8 cellular contexts compared by ENCODE assay signal in genomic region chr2:58046585-58047372, GRCh38. TPM values are rescaled to one million over a fixed set of nuclear protein-coding genes. Genes with fewer than 3 reads are reported as not detected.
DNase-seq lines count a peak whose midpoint lies in the region; ATAC-seq and TF ChIP-seq lines count a peak whose summit lies in the region.

VRK2 (plus strand) TSS chr2:58046806; CDS start chr2:58048832, 2,026 bp downstream.

- CTCF ChIA-PET in BJ (lab: Yijun Ruan, JAX): interaction anchor here (0.7 to 1.1 kb wide), 2 partner anchors 15 to 143 kb away, joined by 3 read pairs; no protein-coding TSS in a partner anchor
- CTCF ChIA-PET in activated CD8-positive, alpha-beta T cell treated with anti-CD3 and anti-CD28 coated beads, Interleukin-2, amount 10 ng/mL, durations not matched to agents 7 days and 5 days (lab: Charles Lee): interaction anchor here (1.5 kb wide), 1 partner anchor 13 kb away, joined by 3 read pairs; no protein-coding TSS in a partner anchor

- H3K36me3 Mint-ChIP-seq in activated CD8-positive, alpha-beta T cell treated with anti-CD3 and anti-CD28 coated beads, Interleukin-2, amount 10 ng/mL, durations not matched to agents 7 days and 5 days (ENCODE audit: low read depth): peaks cover 28% of the 10 kb centered on the region

- peak within 1 kb of the TSS; percentile 96 for H3K27ac Mint-ChIP-seq in activated CD8-positive, alpha-beta T cell treated with anti-CD3 and anti-CD28 coated beads, Interleukin-2, amount 10 ng/mL, durations not matched to agents 7 days and 5 days

- POLR2A ChIA-PET in BJ (lab: Charles Lee): interaction anchor here (0.6 kb wide), 2 partner anchors 73 to 872 kb away, joined by 3 read pairs; no protein-coding TSS in a partner anchor
- POLR2A ChIA-PET in activated CD8-positive, alpha-beta T cell treated with anti-CD3 and anti-CD28 coated beads, Interleukin-2, amount 10 ng/mL, durations not matched to agents 7 days and 5 days (lab: Charles Lee): interaction anchor here (0.7 to 2.2 kb wide), 8 partner anchors 8 to 138 kb away, joined by 3 to 11 read pairs (median 6); no protein-coding TSS in a partner anchor

- no peaks in the 10 kb centered on the region for H3K36me3 ChIP-seq in BJ (ENCODE audit: control insufficient read depth, insufficient read depth, low read length)

- H3K27me3 Mint-ChIP-seq in activated CD8-positive, alpha-beta T cell treated with anti-CD3 and anti-CD28 coated beads, Interleukin-2, amount 10 ng/mL, durations not matched to agents 7 days and 5 days (ENCODE audit: low read depth): no peaks in the 10 kb centered on the region

- H3K9me3 Mint-ChIP-seq in activated CD8-positive, alpha-beta T cell treated with anti-CD3 and anti-CD28 coated beads, Interleukin-2, amount 10 ng/mL, durations not matched to agents 7 days and 5 days (ENCODE audit: insufficient read depth): no peaks in the 10 kb centered on the region

- peak within 1 kb of the TSS; percentile 86 for H3K4me3 Mint-ChIP-seq in activated CD8-positive, alpha-beta T cell treated with anti-CD3 and anti-CD28 coated beads, Interleukin-2, amount 10 ng/mL, durations not matched to agents 7 days and 5 days

- H3K27me3 ChIP-seq in BJ (ENCODE audit: control insufficient read depth, insufficient read depth, low read length): no peaks in the 10 kb centered on the region

- TF ChIP-seq CTCF in BJ (IDR thresholded peaks at IDR 0.05; ENCODE audit: insufficient read depth, low read depth, low read length): no peak

- H3K4me3 ChIP-seq in BJ (ENCODE audit: low read depth, low read length): peak within 1 kb of the TSS; percentile 86

- TF ChIP-seq POLR2A in GM19193 (IDR thresholded peaks at IDR 0.05; ENCODE audit: extremely low read depth, insufficient read depth, insufficient read length): peak; percentile 95

- peaks cover 36% of the 10 kb centered on the region for H3K4me1 Mint-ChIP-seq in activated CD8-positive, alpha-beta T cell treated with anti-CD3 and anti-CD28 coated beads, Interleukin-2, amount 10 ng/mL, durations not matched to agents 7 days and 5 days (ENCODE audit: low read depth)

- DNase-seq in BJ (ENCODE audit: low read depth): peak; percentile 56
- DNase-seq in NCI-H748 (lab: John Stamatoyannopoulos, UW; ENCODE audit: unreplicated experiment): peak; percentile 93
- peak; percentile 91 for DNase-seq in activated CD8-positive, alpha-beta T cell treated with anti-CD3 and anti-CD28 coated beads, Interleukin-2, amount 10 ng/mL, durations not matched to agents 7 days and 5 days
- DNase-seq in effector CD8-positive, alpha-beta T cell (lab: John Stamatoyannopoulos, UW): peak; percentile 61
- DNase-seq in lung microvascular endothelial cell (ENCODE audit: low read depth in 2 of 2): peak; percentile 94
- DNase-seq in stimulated activated CD8-positive, alpha-beta memory T cell treated with anti-CD3 and anti-CD28 coated beads, Interleukin-12 subunit alpha, Interleukin-12 subunit beta, amount 100 ng/mL, for 24 hours (ENCODE audit: extremely low read depth): peak; percentile 68

- peak; percentile 86 for ATAC-seq in HG03457 (IDR thresholded peaks at IDR 0.05; ENCODE audit: unreplicated experiment)
- peak; percentile 96 for ATAC-seq in activated CD8-positive, alpha-beta T cell treated with anti-CD3 and anti-CD28 coated beads, Interleukin-2, amount 10 ng/mL, durations not matched to agents 7 days and 5 days

RNA-seq across cellular contexts. Expression of gene VRK2, which starts in this region (rescaled TPM):
- polyA plus RNA-seq in BJ (2011; rRNA removed): 11.9 and 17.9 TPM in 2 replicates
- polyA minus RNA-seq in BJ (2011; rRNA and poly(A)+ RNA removed): 6.1 TPM in 2 replicates
- total RNA-seq in activated CD8-positive, alpha-beta T cell treated with anti-CD3 and anti-CD28 coated beads, Interleukin-2, amount 10 ng/mL, durations not matched to agents 7 days and 5 days: 10 to 100 TPM; 24.1 to 26.0 TPM
- total RNA-seq in lung microvascular endothelial cell: 17.7 and 20.9 TPM in 2 replicates

Comparison
In these comparisons a context has a peak if more than half of its experiments do, and no peak if none do; other contexts are left out.
1. Peak in every context shown above with its lines: DNase-seq, ATAC-seq and H3K4me3 ChIP-seq.